In genomic region chr12:12604790-12605189, GRCh38 we compare ENCODE assay signal across 1 cellular context.
A peak's percentile ranks its signal among the peaks of the same experiment; 100 is the strongest.
TF ChIP-seq lines count a peak whose summit lies in the region.

No MANE protein-coding gene starts in this region.

TF ChIP-seq in GM12878, 131 proteins besides CTCF, POLR2A, EP300 and RAD21:
- no peak for TF ChIP-seq ZNF592 (IDR thresholded peaks at IDR 0.05)
- peak; percentile 85 for TF ChIP-seq MLLT1 (IDR thresholded peaks at IDR 0.05)
